In genomic region chr1:198880397-198880796, GRCh38 we compare ENCODE assay signal across 13 cellular contexts.
DNase-seq lines count a peak whose midpoint lies in the region; ATAC-seq and TF ChIP-seq lines count a peak whose summit lies in the region.
"Had no signal": no experiment of that assay in that cellular context is flagged by ENCODE, and none has a peak within 500 bp of the region (broad histone marks: within the 10 kb centered on the region; RNA-seq: fewer than 3 reads in every experiment).

No MANE protein-coding gene starts in this region.

- H3K9ac ChIP-seq in skeletal muscle satellite cell (ENCODE audit: low read depth, low read length): peak overlapping the region; percentile 37

- H3K27me3 ChIP-seq in SJSA1 (replicated peaks) (no peaks in the 10 kb centered on the region), skeletal muscle satellite cell (ENCODE audit: control insufficient read depth, insufficient read depth, low read length) (no peaks in the 10 kb centered on the region)
- H3K27me3 ChIP-seq: ovary had no signal

- intact Hi-C loops in sciatic nerve (cut with DNase I): no loop called here

- H3K36me3 Mint-ChIP-seq in activated naive CD4-positive, alpha-beta T cell treated with anti-CD3 and anti-CD28 coated beads, Interleukin-2, amount 50 U/mL, for 72 hours: peaks cover 12 to 25% of the 10 kb centered on the region in 2 donors
- no peaks in the 10 kb centered on the region for H3K36me3 Mint-ChIP-seq in effector memory CD8-positive, alpha-beta T cell (ENCODE audit: insufficient read depth)

- no peak for TF ChIP-seq CTCF in fibroblast of mammary gland (conservative IDR thresholded peaks at IDR 0.05; ENCODE audit: control insufficient read depth, insufficient read depth, low read depth, low read length)

- H3K4me1 ChIP-seq in SJSA1 (replicated peaks) (peaks cover 21% of the 10 kb centered on the region), skeletal muscle satellite cell (ENCODE audit: control insufficient read depth, insufficient read depth, low read length) (peaks cover 36% of the 10 kb centered on the region)

- H3K4me3 Mint-ChIP-seq in effector memory CD8-positive, alpha-beta T cell: no peak overlapping the region

- H3K4me1 Mint-ChIP-seq in effector memory CD8-positive, alpha-beta T cell (ENCODE audit: low read depth in 2 of 2): no peaks in the 10 kb centered on the region

- peaks cover 0 to 12% of the 10 kb centered on the region in 2 donors for H3K9me3 Mint-ChIP-seq in activated naive CD4-positive, alpha-beta T cell treated with anti-CD3 and anti-CD28 coated beads, Interleukin-2, amount 50 U/mL, for 72 hours
- peaks cover 0 to 2% of the 10 kb centered on the region in 2 donors for H3K9me3 Mint-ChIP-seq in effector memory CD8-positive, alpha-beta T cell

- H3K27me3 Mint-ChIP-seq in effector memory CD8-positive, alpha-beta T cell: no peaks in the 10 kb centered on the region

- H3K9me3 ChIP-seq in SJSA1 (replicated peaks): no peaks in the 10 kb centered on the region
- no peaks in the 10 kb centered on the region for H3K9me3 ChIP-seq in skeletal muscle satellite cell (replicated peaks; ENCODE audit: low read length)
- H3K9me3 ChIP-seq: ovary had no signal

- peak overlapping the region; percentile 64 to 77 for H3K27ac Mint-ChIP-seq in activated naive CD4-positive, alpha-beta T cell treated with anti-CD3 and anti-CD28 coated beads, Interleukin-2, amount 50 U/mL, for 72 hours
- H3K27ac Mint-ChIP-seq in effector memory CD8-positive, alpha-beta T cell: no peak overlapping the region

- ATAC-seq in activated naive CD4-positive, alpha-beta T cell treated with anti-CD3 and anti-CD28 coated beads, Interleukin-2, amount 50 U/mL, for 72 hours: no peak
- ATAC-seq in effector memory CD8-positive, alpha-beta T cell (replicated peaks): no peak
- ATAC-seq in sciatic nerve: no peak

- peaks cover 23% of the 10 kb centered on the region for H3K36me3 ChIP-seq in SJSA1
- H3K36me3 ChIP-seq in skeletal muscle satellite cell (ENCODE audit: insufficient read depth, low read length): no peaks in the 10 kb centered on the region
- H3K36me3 ChIP-seq: ovary had no signal

- H3K27ac ChIP-seq in SJSA1: peak overlapping the region; percentile 94
- H3K27ac ChIP-seq: ovary had no signal

- H3K4me3 ChIP-seq in SJSA1 (no peak overlapping the region), fibroblast of mammary gland (ENCODE audit: control insufficient read depth, low read depth, low read length) (no peak overlapping the region), skeletal muscle satellite cell (ENCODE audit: low read length) (no peak overlapping the region)
- H3K4me3 ChIP-seq: lung, ovary had no signal

- H3K4me2 ChIP-seq in skeletal muscle satellite cell (ENCODE audit: low read length): peak overlapping the region; percentile 52

- DNase-seq in activated naive CD4-positive, alpha-beta T cell treated with anti-CD3 and anti-CD28 coated beads, Interleukin-2, amount 50 U/mL, for 72 hours (ENCODE audit: low spot score in 2 of 2): no peak
- no peak for DNase-seq in activated naive CD4-positive, alpha-beta T cell (lab: John Stamatoyannopoulos, UW)
- DNase-seq in SJSA1 (ENCODE audit: low read depth in 1 of 2, low spot score in 2 of 2) (peak; percentile 66 to 74), fibroblast of mammary gland (ENCODE audit: low read depth) (peak; percentile 86), sciatic nerve (ENCODE audit: low spot score) (no peak), activated gamma-delta T cell (lab: John Stamatoyannopoulos, UW) (no peak)
- DNase-seq in effector memory CD8-positive, alpha-beta T cell: no peak
- DNase-seq: activated CD8-positive, alpha-beta memory T cell treated with anti-CD3 and anti-CD28 coated beads, Interleukin-2, amount 50 U/mL, for 48 hours; NCI-H2029 treated with DMSO at 0.1 percent for 48 hours; NK-92 treated with Interleukin-12 subunit alpha and Interleukin-12 subunit beta, amount 100 ng/mL, for 24 hours; ovary had no signal

Comparison
In these comparisons a context has a peak if more than half of its experiments do, and no peak if none do; other contexts are left out.
1. DNase-seq: peak in SJSA1 (2 of 2) and fibroblast of mammary gland (single experiment); none in activated naive CD4-positive, alpha-beta T cell treated with anti-CD3 and anti-CD28 coated beads, Interleukin-2, amount 50 U/mL, for 72 hours (0 of 2), activated naive CD4-positive, alpha-beta T cell (0 of 4), effector memory CD8-positive, alpha-beta T cell (0 of 3), sciatic nerve (single experiment) and activated gamma-delta T cell (single experiment).
2. H3K27ac Mint-ChIP-seq: peak in activated naive CD4-positive, alpha-beta T cell treated with anti-CD3 and anti-CD28 coated beads, Interleukin-2, amount 50 U/mL, for 72 hours (2 of 2); none in effector memory CD8-positive, alpha-beta T cell (0 of 2).